Comparison of ENCODE assay signal across 10 cellular contexts in the genomic region with DNA sequence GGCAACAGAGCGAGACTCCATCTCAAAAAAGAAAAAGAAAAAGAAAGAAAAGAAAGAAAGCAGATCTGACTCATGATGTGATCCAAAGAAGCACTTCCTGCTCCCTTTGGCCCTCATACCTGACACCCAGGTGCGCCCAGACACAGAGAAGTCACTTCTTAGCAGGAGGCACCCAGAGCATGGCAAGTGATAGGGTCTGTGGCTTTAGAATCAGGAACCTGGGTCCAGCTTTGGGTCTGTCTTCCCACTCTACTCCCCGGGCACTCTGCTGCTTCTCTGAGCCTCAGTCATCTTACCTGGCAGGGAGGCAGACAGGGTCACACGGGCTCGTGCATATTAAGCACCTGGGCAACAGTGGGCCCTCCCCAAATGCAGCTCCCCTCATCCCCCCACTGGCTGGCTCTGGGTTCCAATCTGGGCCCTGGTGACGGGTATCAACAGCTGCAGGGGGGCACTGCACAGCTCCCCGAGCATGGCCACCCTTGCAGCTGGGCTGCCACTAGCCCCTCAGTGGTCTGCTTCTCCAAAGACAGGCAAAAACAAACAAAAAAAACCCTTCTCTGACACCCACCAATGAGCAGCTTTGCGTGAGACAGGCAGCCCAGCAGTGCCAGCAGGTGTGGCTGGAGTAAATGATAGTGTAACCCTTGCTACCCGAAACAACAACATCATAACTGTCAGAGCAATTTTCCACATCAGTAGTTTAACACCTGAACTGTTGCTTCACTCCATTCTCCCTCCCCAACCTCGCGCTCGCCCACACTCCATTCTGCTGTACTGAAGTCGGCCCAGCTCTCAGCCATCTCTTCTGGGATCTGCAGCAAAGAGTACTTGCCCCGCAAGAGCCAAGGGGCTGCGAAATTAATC.
A peak's percentile ranks its signal among the peaks of the same experiment; 100 is the strongest.
DNase-seq lines count a peak whose midpoint lies in the region; ATAC-seq lines count a peak whose summit lies in the region.
"Had no signal": no experiment of that assay in that cellular context is flagged by ENCODE, and none has a peak within 500 bp of the region (broad histone marks: within the 10 kb centered on the region; RNA-seq: fewer than 3 reads in every experiment).

No MANE protein-coding gene starts in this region.

- no peak overlapping the region for H3K4me3 ChIP-seq in effector memory CD4-positive, alpha-beta T cell (ENCODE audit: insufficient read depth, low read depth, low read length, poor library complexity, severe bottlenecking)
- H3K4me3 ChIP-seq: MG63, right lobe of liver had no signal

- CTCF ChIA-PET in activated CD4-positive, alpha-beta memory T cell treated with anti-CD3 and anti-CD28 coated beads, Interleukin-2, amount 10 ng/mL, durations not matched to agents 7 days and 5 days (lab: Charles Lee), result no interaction called here

- H3K4me3 Mint-ChIP-seq in naive B cell, result peak overlapping the region in 1 of 8 donors; percentile 18
- H3K4me3 Mint-ChIP-seq in activated CD4-positive, alpha-beta memory T cell treated with anti-CD3 and anti-CD28 coated beads, Interleukin-2, amount 10 ng/mL, durations not matched to agents 7 days and 5 days, result no peak overlapping the region

- POLR2A ChIA-PET in activated CD4-positive, alpha-beta memory T cell treated with anti-CD3 and anti-CD28 coated beads, Interleukin-2, amount 10 ng/mL, durations not matched to agents 7 days and 5 days (lab: Charles Lee), result no interaction called here

- H3K36me3 ChIP-seq in effector memory CD4-positive, alpha-beta T cell (ENCODE audit: control insufficient read depth, insufficient read depth, low read length), result no peaks in the 10 kb centered on the region
- H3K36me3 ChIP-seq: MG63, right lobe of liver had no signal

- H3K27me3 ChIP-seq in effector memory CD4-positive, alpha-beta T cell (replicated peaks; ENCODE audit: control insufficient read depth, insufficient read depth, low read length, poor library complexity, severe bottlenecking), result no peaks in the 10 kb centered on the region
- H3K27me3 ChIP-seq: MG63, right lobe of liver had no signal

- no peaks in the 10 kb centered on the region for H3K4me1 ChIP-seq in effector memory CD4-positive, alpha-beta T cell (ENCODE audit: control insufficient read depth, insufficient read depth, low read length, poor library complexity, severe bottlenecking)
- H3K4me1 ChIP-seq: right lobe of liver had no signal

- no peaks in the 10 kb centered on the region for H3K9me3 Mint-ChIP-seq in naive B cell
- no peaks in the 10 kb centered on the region for H3K9me3 Mint-ChIP-seq in activated CD4-positive, alpha-beta memory T cell treated with anti-CD3 and anti-CD28 coated beads, Interleukin-2, amount 10 ng/mL, durations not matched to agents 7 days and 5 days

- no peaks in the 10 kb centered on the region for H3K36me3 Mint-ChIP-seq in naive B cell
- H3K36me3 Mint-ChIP-seq in activated CD4-positive, alpha-beta memory T cell treated with anti-CD3 and anti-CD28 coated beads, Interleukin-2, amount 10 ng/mL, durations not matched to agents 7 days and 5 days (ENCODE audit: low read depth), result no peaks in the 10 kb centered on the region

- ATAC-seq in HG02798 (IDR thresholded peaks at IDR 0.05; ENCODE audit: poor library complexity, unreplicated experiment), result peak; percentile 69
- peak; percentile 75 to 77 for ATAC-seq in naive B cell (ENCODE audit: low read depth in 2 of 2)
- no peak for ATAC-seq in GM19463 (IDR thresholded peaks at IDR 0.05; ENCODE audit: unreplicated experiment)
- ATAC-seq: right lobe of liver had no signal

- H3K27ac Mint-ChIP-seq in naive B cell, result peak overlapping the region; percentile 26 to 64 (median 52)
- no peak overlapping the region for H3K27ac Mint-ChIP-seq in activated CD4-positive, alpha-beta memory T cell treated with anti-CD3 and anti-CD28 coated beads, Interleukin-2, amount 10 ng/mL, durations not matched to agents 7 days and 5 days

- peaks cover 0 to 8% (median 4%) of the 10 kb centered on the region in 3 donors for H3K27me3 Mint-ChIP-seq in naive B cell
- H3K27me3 Mint-ChIP-seq in activated CD4-positive, alpha-beta memory T cell treated with anti-CD3 and anti-CD28 coated beads, Interleukin-2, amount 10 ng/mL, durations not matched to agents 7 days and 5 days, result peaks cover 11% of the 10 kb centered on the region

- no peaks in the 10 kb centered on the region for H3K9me3 ChIP-seq in effector memory CD4-positive, alpha-beta T cell (ENCODE audit: control insufficient read depth, low read length)
- H3K9me3 ChIP-seq: MG63, right lobe of liver had no signal

- DNase-seq in GM19238 (ENCODE audit: insufficient read length, low spot score) (peak; percentile 70), NCI-H146 treated with DMSO at 0.1 percent for 48 hours (lab: John Stamatoyannopoulos, UW; ENCODE audit: unreplicated experiment) (peak; percentile 93), naive B cell (peak; percentile 9)
- DNase-seq in activated CD4-positive, alpha-beta memory T cell treated with anti-CD3 and anti-CD28 coated beads, Interleukin-2, amount 10 ng/mL, durations not matched to agents 7 days and 5 days, result no peak
- DNase-seq in effector memory CD4-positive, alpha-beta T cell, result no peak
- DNase-seq: activated CD4-positive, CD25-positive, alpha-beta regulatory T cell; MG63; right lobe of liver had no signal

- no peak overlapping the region for H3K27ac ChIP-seq in effector memory CD4-positive, alpha-beta T cell (ENCODE audit: insufficient read depth, low read length, poor library complexity, severe bottlenecking)
- H3K27ac ChIP-seq: right lobe of liver had no signal

- peaks cover 9 to 17% (median 15%) of the 10 kb centered on the region in 3 donors for H3K4me1 Mint-ChIP-seq in naive B cell
- no peaks in the 10 kb centered on the region for H3K4me1 Mint-ChIP-seq in activated CD4-positive, alpha-beta memory T cell treated with anti-CD3 and anti-CD28 coated beads, Interleukin-2, amount 10 ng/mL, durations not matched to agents 7 days and 5 days

Comparison
In these comparisons a context has a peak if more than half of its experiments do, and no peak if none do; other contexts are left out.
1. DNase-seq: peak in GM19238 (single experiment), NCI-H146 treated with DMSO at 0.1 percent for 48 hours (single experiment) and naive B cell (single experiment); none in activated CD4-positive, alpha-beta memory T cell treated with anti-CD3 and anti-CD28 coated beads, Interleukin-2, amount 10 ng/mL, durations not matched to agents 7 days and 5 days (single experiment) and effector memory CD4-positive, alpha-beta T cell (0 of 3).